11 cellular contexts compared by ENCODE assay signal in genomic region chr6:37130704-37131103, GRCh38. TPM values are rescaled to one million over a fixed set of nuclear protein-coding genes. Genes with fewer than 3 reads are reported as not detected.
DNase-seq lines count a peak whose midpoint lies in the region; ATAC-seq, FAIRE-seq and TF ChIP-seq lines count a peak whose summit lies in the region.
"Had no signal": no experiment of that assay in that cellular context is flagged by ENCODE, and none has a peak within 500 bp of the region (broad histone marks: within the 10 kb centered on the region; RNA-seq: fewer than 3 reads in every experiment).

No MANE protein-coding gene starts in this region.

- H3K9ac ChIP-seq in endothelial cell of umbilical vein (replicated peaks; ENCODE audit: extremely low read depth, insufficient read depth, low read length): no peak overlapping the region
- H3K9ac ChIP-seq: parathyroid adenoma had no signal

- no peaks in the 10 kb centered on the region for H3K36me3 Mint-ChIP-seq in mesothelial cell of epicardium
- H3K36me3 Mint-ChIP-seq: CD4-positive, CD25-positive, alpha-beta regulatory T cell had no signal

- H3K27ac Mint-ChIP-seq in mesothelial cell of epicardium: peak overlapping the region; percentile 78

- no peak for ATAC-seq in GM19023 (IDR thresholded peaks at IDR 0.05; ENCODE audit: unreplicated experiment)
- no peak for ATAC-seq in HG03159 (IDR thresholded peaks at IDR 0.05; ENCODE audit: unreplicated experiment)
- ATAC-seq in GM19452 (IDR thresholded peaks at IDR 0.05; ENCODE audit: unreplicated experiment): no peak

- H3K9me3 Mint-ChIP-seq in mesothelial cell of epicardium: no peaks in the 10 kb centered on the region
- H3K9me3 Mint-ChIP-seq: CD4-positive, CD25-positive, alpha-beta regulatory T cell had no signal

- peaks cover 68% of the 10 kb centered on the region for H3K4me1 Mint-ChIP-seq in mesothelial cell of epicardium

- dilution Hi-C loops in endothelial cell of umbilical vein (cut with MboI; ENCODE audit: extremely low pct_ligation_motif_present, low sequenced_read_pairs): no loop called here

- DNase-seq in AG10803 (ENCODE audit: low read depth) (peak; percentile 66), MV-4-11 (lab: John Stamatoyannopoulos, UW) (peak; percentile 83), endothelial cell of umbilical vein (ENCODE audit: low read depth, low spot score) (peak; percentile 51), mesothelial cell of epicardium (ENCODE audit: low spot score in 2 of 2, unreplicated experiment in 2 of 2) (no peak), NCI-H2081 (lab: John Stamatoyannopoulos, UW) (no peak)
- DNase-seq: activated CD4-positive, alpha-beta T cell treated with anti-CD3 and anti-CD28 coated beads, Interleukin-2, amount 50 U/mL, for 48 hours; CD4-positive, CD25-positive, alpha-beta regulatory T cell had no signal

- H3K9me1 ChIP-seq in endothelial cell of umbilical vein (replicated peaks; ENCODE audit: control insufficient read depth, extremely low read depth, insufficient read depth, low read length): no peaks in the 10 kb centered on the region

- H3K27ac ChIP-seq in endothelial cell of umbilical vein (ENCODE audit: insufficient read depth, low read depth, low read length): peak overlapping the region; percentile 27
- H3K27ac ChIP-seq: parathyroid adenoma had no signal

- no peaks in the 10 kb centered on the region for H3K79me2 ChIP-seq in endothelial cell of umbilical vein (ENCODE audit: control insufficient read depth, insufficient read depth, low read length)
- H3K79me2 ChIP-seq: parathyroid adenoma had no signal

- FAIRE-seq in endothelial cell of umbilical vein (lab: Jason Lieb, UNC): peak; percentile 55

- no peak overlapping the region for H3K4me3 ChIP-seq in AG10803 (ENCODE audit: low read length)
- H3K4me3 ChIP-seq in endothelial cell of umbilical vein (replicated peaks in 1 of 3; ENCODE audit: insufficient read depth in 1 of 3, low read depth in 1 of 3, low read length in 3 of 3): no peak overlapping the region

- peaks cover 44% of the 10 kb centered on the region for H3K4me1 ChIP-seq in endothelial cell of umbilical vein (ENCODE audit: control insufficient read depth, extremely low read depth, insufficient read depth, low read length)
- H3K4me1 ChIP-seq: parathyroid adenoma had no signal

- no peak for TF ChIP-seq POLR2A in endothelial cell of umbilical vein (IDR thresholded peaks at IDR 0.05; ENCODE audit: low read depth, low read length)

- TF ChIP-seq CTCF in AG10803 (conservative IDR thresholded peaks at IDR 0.05; ENCODE audit: low read length): no peak
- no peak for TF ChIP-seq CTCF in endothelial cell of umbilical vein (IDR thresholded peaks at IDR 0.05; ENCODE audit: extremely low read depth in 1 of 2, insufficient read depth in 1 of 2, low read depth in 1 of 2, low read length in 2 of 2)
- TF ChIP-seq CTCF in mesothelial cell of epicardium (IDR thresholded peaks at IDR 0.05; ENCODE audit: unreplicated experiment): no peak

- intact Hi-C loops in endothelial cell of umbilical vein (cut with micrococcal nuclease): no loop called here

- no peak overlapping the region for H3K4me2 ChIP-seq in endothelial cell of umbilical vein (ENCODE audit: insufficient read depth, low read length)

- H3K36me3 ChIP-seq in endothelial cell of umbilical vein (ENCODE audit: control insufficient read depth in 2 of 2, extremely low read depth in 1 of 2, insufficient read depth in 2 of 2, low read length in 2 of 2): no peaks in the 10 kb centered on the region

- H3K4me3 Mint-ChIP-seq in mesothelial cell of epicardium: no peak overlapping the region
- H3K4me3 Mint-ChIP-seq: CD4-positive, CD25-positive, alpha-beta regulatory T cell had no signal

- CTCF ChIA-PET in endothelial cell of umbilical vein (lab: Charles Lee): interaction anchor here (1.1 to 2.4 kb wide), 9 partner anchors 9 to 113 kb away, joined by 3 to 15 read pairs (median 4); partner anchors contain the start of gene PIM1

- H3K27me3 ChIP-seq in endothelial cell of umbilical vein (ENCODE audit: control insufficient read depth in 2 of 2, insufficient read depth in 2 of 2, low read length in 2 of 2): no peaks in the 10 kb centered on the region

- H2AFZ ChIP-seq in endothelial cell of umbilical vein (ENCODE audit: low read depth, low read length): peak overlapping the region; percentile 30
- H2AFZ ChIP-seq: parathyroid adenoma had no signal

- H3K27me3 Mint-ChIP-seq in mesothelial cell of epicardium (ENCODE audit: low read depth): no peaks in the 10 kb centered on the region

- H4K20me1 ChIP-seq in endothelial cell of umbilical vein (replicated peaks; ENCODE audit: control insufficient read depth, extremely low read depth, insufficient read depth, low read length): no peaks in the 10 kb centered on the region

- H3K9me3 ChIP-seq in endothelial cell of umbilical vein (replicated peaks; ENCODE audit: control insufficient read depth, insufficient read depth, low read length): no peaks in the 10 kb centered on the region

- no TSS peak for BruUV-seq in endothelial cell of umbilical vein (replicated peaks; lab: Mats Ljungman, UMichigan)

- POLR2A ChIA-PET in endothelial cell of umbilical vein (lab: Charles Lee): interaction anchor here (1.3 kb wide), 1 partner anchor 39 kb away, joined by 5 read pairs; the partner anchor contains the start of gene PIM1

TF ChIP-seq in endothelial cell of umbilical vein, 7 proteins besides CTCF, POLR2A, EP300 and RAD21:
- TF ChIP-seq MYC (IDR thresholded peaks at IDR 0.05; ENCODE audit: low read depth, low read length): no peak
- TF ChIP-seq FOS (IDR thresholded peaks at IDR 0.05; ENCODE audit: borderline replicate concordance, insufficient read depth, low read length): peak; percentile 30
- TF ChIP-seq POLR2AphosphoS5 (IDR thresholded peaks at IDR 0.05; ENCODE audit: insufficient read depth, low read depth, low read length): no peak

RNA-seq across cellular contexts. Expression of gene PIM1, which starts 39.2 kb away (rescaled TPM):
- total RNA-seq in endothelial cell of umbilical vein: 10.5 and 11.3 TPM in 2 replicates
- polyA plus RNA-seq in endothelial cell of umbilical vein: 6.8 and 9.2 TPM in 2 replicates
- 11.7 and 12.2 TPM in 2 replicates for polyA plus RNA-seq in endothelial cell of umbilical vein (2011; cell fraction: cytosol; rRNA removed)
- polyA plus RNA-seq in endothelial cell of umbilical vein (2011; cell fraction: nucleus; rRNA removed): 36.2 and 36.8 TPM in 2 replicates
- polyA plus RNA-seq in endothelial cell of umbilical vein (2012): 6.0 and 8.1 TPM in 2 replicates
- polyA minus RNA-seq in endothelial cell of umbilical vein: 11.5 and 17.4 TPM in 2 replicates
- polyA minus RNA-seq in endothelial cell of umbilical vein (2011; cell fraction: cytosol; rRNA and poly(A)+ RNA removed): 16.5 TPM
- 11.0 and 12.8 TPM in 2 replicates for polyA minus RNA-seq in endothelial cell of umbilical vein (2011; cell fraction: nucleus; rRNA and poly(A)+ RNA removed)
- total RNA-seq in mesothelial cell of epicardium: 26.2 to 30.3 TPM (median 28.6 TPM) in 3 replicates

Comparison
In these comparisons a context has a peak if more than half of its experiments do, and no peak if none do; other contexts are left out.
1. DNase-seq: peak in AG10803 (single experiment), MV-4-11 (single experiment) and endothelial cell of umbilical vein (single experiment); none in mesothelial cell of epicardium (0 of 2) and NCI-H2081 (0 of 2).